ENCODE assay signal across 27 cellular contexts in the genomic region with DNA sequence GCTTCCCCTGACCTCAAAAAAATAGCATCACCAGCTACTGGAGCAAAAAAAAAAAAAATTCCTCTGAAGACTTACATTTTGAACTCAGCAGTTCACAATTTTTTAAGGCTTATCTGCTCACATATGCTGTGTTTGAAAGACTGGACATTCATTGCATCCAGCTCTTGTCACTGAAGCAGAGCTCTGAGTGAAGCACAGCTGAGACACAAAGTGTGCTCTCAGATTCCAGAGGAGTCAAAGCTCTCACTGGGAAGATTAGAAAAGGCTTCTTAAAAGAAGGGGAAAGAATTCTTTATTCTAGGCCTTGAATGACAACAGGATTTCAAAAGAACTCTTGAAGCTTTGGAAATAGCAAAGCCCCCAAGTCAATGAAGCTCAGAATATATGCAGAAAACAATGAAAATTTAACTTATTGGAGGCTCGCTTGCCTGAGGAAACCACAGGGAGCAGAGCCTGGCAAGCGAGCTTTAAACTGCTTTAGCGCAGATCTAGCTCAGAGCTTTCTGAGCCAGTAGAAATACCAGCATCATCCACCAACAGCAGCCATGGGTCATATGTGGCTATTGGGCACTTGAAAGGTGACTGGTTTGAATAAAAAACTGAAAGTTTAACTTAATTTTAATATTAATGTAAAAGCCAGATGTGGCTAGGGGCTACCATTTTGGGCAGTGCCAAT.
DNase-seq lines count a peak whose midpoint lies in the region; ATAC-seq and TF ChIP-seq lines count a peak whose summit lies in the region.
"Had no signal": no experiment of that assay in that cellular context is flagged by ENCODE, and none has a peak within 500 bp of the region (broad histone marks: within the 10 kb centered on the region; RNA-seq: fewer than 3 reads in every experiment).

No MANE protein-coding gene starts in this region.

- in situ Hi-C loops in ACHN (cut with HindIII; ENCODE audit: low pct_ligation_motif_present, low pct_unique_long_range_greater_than_20kb, low sequenced_read_pairs) = no loop called here

- H3K27ac Mint-ChIP-seq in WTC11 = no peak overlapping the region
- H3K27ac Mint-ChIP-seq: CD14-positive monocyte, T-helper 17 cell had no signal

- peaks cover 21% of the 10 kb centered on the region for H3K4me1 ChIP-seq in neuron (ENCODE audit: insufficient read depth, low read length)
- H3K4me1 ChIP-seq in effector memory CD4-positive, alpha-beta T cell (ENCODE audit: control insufficient read depth, insufficient read depth, low read length, poor library complexity, severe bottlenecking) = no peaks in the 10 kb centered on the region

- no peaks in the 10 kb centered on the region for H3K36me3 Mint-ChIP-seq in WTC11
- H3K36me3 Mint-ChIP-seq: CD14-positive monocyte had no signal

- no peaks in the 10 kb centered on the region for H3K9me3 Mint-ChIP-seq in WTC11
- H3K9me3 Mint-ChIP-seq: CD14-positive monocyte; central memory CD8-positive, alpha-beta T cell had no signal

- no peaks in the 10 kb centered on the region for H3K9me3 ChIP-seq in neuron (ENCODE audit: low read length)
- no peaks in the 10 kb centered on the region for H3K9me3 ChIP-seq in effector memory CD4-positive, alpha-beta T cell (ENCODE audit: control insufficient read depth, low read length)
- H3K9me3 ChIP-seq: esophagus squamous epithelium, left lung, pancreas, Peyer's patch, SJSA1, tibial artery had no signal

- peak overlapping the region; percentile 9 for H2AFZ ChIP-seq in neuron (ENCODE audit: low read depth, low read length)

- CTCF ChIA-PET in WTC11 (lab: Charles Lee) = interaction anchor here (1.0 to 1.4 kb wide), 3 partner anchors 299 to 468 kb away, joined by 3 to 5 read pairs (median 3); no protein-coding TSS in a partner anchor

- H3K27ac ChIP-seq in substantia nigra (ENCODE audit: low read depth, low read length, poor library complexity, severe bottlenecking) = no peak overlapping the region
- no peak overlapping the region for H3K27ac ChIP-seq in effector memory CD4-positive, alpha-beta T cell (ENCODE audit: insufficient read depth, low read length, poor library complexity, severe bottlenecking)
- H3K27ac ChIP-seq: esophagus squamous epithelium, pancreas, Peyer's patch had no signal

- ATAC-seq in WTC11 = peak; percentile 87
- ATAC-seq: pancreas, T-helper 17 cell had no signal

- POLR2A ChIA-PET in WTC11 (lab: Charles Lee) = interaction anchor here (0.7 kb wide), 1 partner anchor 1486 kb away, joined by 3 read pairs; no protein-coding TSS in a partner anchor

- DNase-seq in EH (ENCODE audit: low read depth) (peak; percentile 26), WTC11 (ENCODE audit: low spot score) (no peak), fibroblast of peridontal ligament (ENCODE audit: extremely low read depth) (peak; percentile 38), ACHN (no peak), substantia nigra (lab: John Stamatoyannopoulos, UW) (no peak), OCI-M2 (lab: John Stamatoyannopoulos, UW; ENCODE audit: unreplicated experiment) (no peak)
- no peak for DNase-seq in effector memory CD4-positive, alpha-beta T cell
- DNase-seq: activated CD4-positive, alpha-beta T cell treated with anti-CD3 and anti-CD28 coated beads, Interleukin-2, amount 50 U/mL, for 4 hours; activated gamma-delta T cell treated with Interleukin-2 at 50 U/mL for 16 hours; effector CD8-positive, alpha-beta T cell; esophagus squamous epithelium; GDM1; KG1; left lung; MV-4-11; NCI-H1694 treated with DMSO at 0.1 percent for 48 hours; NCI-H2227 treated with DMSO at 0.1 percent for 48 hours; pancreas; Peyer's patch; stimulated activated CD4-positive, alpha-beta T cell treated with anti-CD3 and anti-CD28 coated beads, Interleukin-2, amount 100 ng/mL, for 48 hours; stimulated activated naive CD4-positive, alpha-beta T cell treated with Interleukin-2 at 50 U/mL for 16 hours; T-helper 17 cell; tibial artery had no signal

- peaks cover 26% of the 10 kb centered on the region for H3K4me1 Mint-ChIP-seq in WTC11
- H3K4me1 Mint-ChIP-seq: CD14-positive monocyte; central memory CD8-positive, alpha-beta T cell; T-helper 17 cell had no signal

- H3K36me3 ChIP-seq in neuron (ENCODE audit: insufficient read depth, low read length) = no peaks in the 10 kb centered on the region
- no peaks in the 10 kb centered on the region for H3K36me3 ChIP-seq in effector memory CD4-positive, alpha-beta T cell (ENCODE audit: control insufficient read depth, insufficient read depth, low read length)
- H3K36me3 ChIP-seq: esophagus squamous epithelium, left lung, pancreas, Peyer's patch, SJSA1, tibial artery had no signal

- H3K27me3 Mint-ChIP-seq in WTC11 (ENCODE audit: low read depth) = no peaks in the 10 kb centered on the region
- H3K27me3 Mint-ChIP-seq: central memory CD8-positive, alpha-beta T cell; T-helper 17 cell had no signal

- no peaks in the 10 kb centered on the region for H3K27me3 ChIP-seq in neuron (ENCODE audit: insufficient read depth, low read length)
- H3K27me3 ChIP-seq in effector memory CD4-positive, alpha-beta T cell (replicated peaks; ENCODE audit: control insufficient read depth, insufficient read depth, low read length, poor library complexity, severe bottlenecking) = no peaks in the 10 kb centered on the region
- H3K27me3 ChIP-seq: esophagus squamous epithelium, left lung, pancreas, Peyer's patch, SJSA1, tibial artery had no signal

- H3K4me3 ChIP-seq in neuron (ENCODE audit: low read length) = no peak overlapping the region
- no peak overlapping the region for H3K4me3 ChIP-seq in effector memory CD4-positive, alpha-beta T cell (ENCODE audit: insufficient read depth, low read depth, low read length, poor library complexity, severe bottlenecking)
- H3K4me3 ChIP-seq: esophagus squamous epithelium, left lung, pancreas, Peyer's patch, SJSA1, tibial artery had no signal

- no peak for TF ChIP-seq CTCF in WTC11 (IDR thresholded peaks at IDR 0.05)

- H3K4me3 Mint-ChIP-seq in WTC11 = no peak overlapping the region
- H3K4me3 Mint-ChIP-seq: CD14-positive monocyte; central memory CD8-positive, alpha-beta T cell; T-helper 17 cell had no signal

TF ChIP-seq in WTC11, 78 proteins besides CTCF, POLR2A, EP300 and RAD21 (continues in another document):
- TF ChIP-seq, protein P1, sequence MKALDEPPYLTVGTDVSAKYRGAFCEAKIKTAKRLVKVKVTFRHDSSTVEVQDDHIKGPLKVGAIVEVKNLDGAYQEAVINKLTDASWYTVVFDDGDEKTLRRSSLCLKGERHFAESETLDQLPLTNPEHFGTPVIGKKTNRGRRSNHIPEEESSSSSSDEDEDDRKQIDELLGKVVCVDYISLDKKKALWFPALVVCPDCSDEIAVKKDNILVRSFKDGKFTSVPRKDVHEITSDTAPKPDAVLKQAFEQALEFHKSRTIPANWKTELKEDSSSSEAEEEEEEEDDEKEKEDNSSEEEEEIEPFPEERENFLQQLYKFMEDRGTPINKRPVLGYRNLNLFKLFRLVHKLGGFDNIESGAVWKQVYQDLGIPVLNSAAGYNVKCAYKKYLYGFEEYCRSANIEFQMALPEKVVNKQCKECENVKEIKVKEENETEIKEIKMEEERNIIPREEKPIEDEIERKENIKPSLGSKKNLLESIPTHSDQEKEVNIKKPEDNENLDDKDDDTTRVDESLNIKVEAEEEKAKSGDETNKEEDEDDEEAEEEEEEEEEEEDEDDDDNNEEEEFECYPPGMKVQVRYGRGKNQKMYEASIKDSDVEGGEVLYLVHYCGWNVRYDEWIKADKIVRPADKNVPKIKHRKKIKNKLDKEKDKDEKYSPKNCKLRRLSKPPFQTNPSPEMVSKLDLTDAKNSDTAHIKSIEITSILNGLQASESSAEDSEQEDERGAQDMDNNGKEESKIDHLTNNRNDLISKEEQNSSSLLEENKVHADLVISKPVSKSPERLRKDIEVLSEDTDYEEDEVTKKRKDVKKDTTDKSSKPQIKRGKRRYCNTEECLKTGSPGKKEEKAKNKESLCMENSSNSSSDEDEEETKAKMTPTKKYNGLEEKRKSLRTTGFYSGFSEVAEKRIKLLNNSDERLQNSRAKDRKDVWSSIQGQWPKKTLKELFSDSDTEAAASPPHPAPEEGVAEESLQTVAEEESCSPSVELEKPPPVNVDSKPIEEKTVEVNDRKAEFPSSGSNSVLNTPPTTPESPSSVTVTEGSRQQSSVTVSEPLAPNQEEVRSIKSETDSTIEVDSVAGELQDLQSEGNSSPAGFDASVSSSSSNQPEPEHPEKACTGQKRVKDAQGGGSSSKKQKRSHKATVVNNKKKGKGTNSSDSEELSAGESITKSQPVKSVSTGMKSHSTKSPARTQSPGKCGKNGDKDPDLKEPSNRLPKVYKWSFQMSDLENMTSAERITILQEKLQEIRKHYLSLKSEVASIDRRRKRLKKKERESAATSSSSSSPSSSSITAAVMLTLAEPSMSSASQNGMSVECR (CRISPR knock-in tag; IDR thresholded peaks at IDR 0.05; ENCODE audit: borderline replicate concordance) = no peak
- TF ChIP-seq, protein P2, sequence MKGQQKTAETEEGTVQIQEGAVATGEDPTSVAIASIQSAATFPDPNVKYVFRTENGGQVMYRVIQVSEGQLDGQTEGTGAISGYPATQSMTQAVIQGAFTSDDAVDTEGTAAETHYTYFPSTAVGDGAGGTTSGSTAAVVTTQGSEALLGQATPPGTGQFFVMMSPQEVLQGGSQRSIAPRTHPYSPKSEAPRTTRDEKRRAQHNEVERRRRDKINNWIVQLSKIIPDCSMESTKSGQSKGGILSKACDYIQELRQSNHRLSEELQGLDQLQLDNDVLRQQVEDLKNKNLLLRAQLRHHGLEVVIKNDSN (CRISPR knock-in tag; IDR thresholded peaks at IDR 0.05) = no peak
- TF ChIP-seq, protein P3, sequence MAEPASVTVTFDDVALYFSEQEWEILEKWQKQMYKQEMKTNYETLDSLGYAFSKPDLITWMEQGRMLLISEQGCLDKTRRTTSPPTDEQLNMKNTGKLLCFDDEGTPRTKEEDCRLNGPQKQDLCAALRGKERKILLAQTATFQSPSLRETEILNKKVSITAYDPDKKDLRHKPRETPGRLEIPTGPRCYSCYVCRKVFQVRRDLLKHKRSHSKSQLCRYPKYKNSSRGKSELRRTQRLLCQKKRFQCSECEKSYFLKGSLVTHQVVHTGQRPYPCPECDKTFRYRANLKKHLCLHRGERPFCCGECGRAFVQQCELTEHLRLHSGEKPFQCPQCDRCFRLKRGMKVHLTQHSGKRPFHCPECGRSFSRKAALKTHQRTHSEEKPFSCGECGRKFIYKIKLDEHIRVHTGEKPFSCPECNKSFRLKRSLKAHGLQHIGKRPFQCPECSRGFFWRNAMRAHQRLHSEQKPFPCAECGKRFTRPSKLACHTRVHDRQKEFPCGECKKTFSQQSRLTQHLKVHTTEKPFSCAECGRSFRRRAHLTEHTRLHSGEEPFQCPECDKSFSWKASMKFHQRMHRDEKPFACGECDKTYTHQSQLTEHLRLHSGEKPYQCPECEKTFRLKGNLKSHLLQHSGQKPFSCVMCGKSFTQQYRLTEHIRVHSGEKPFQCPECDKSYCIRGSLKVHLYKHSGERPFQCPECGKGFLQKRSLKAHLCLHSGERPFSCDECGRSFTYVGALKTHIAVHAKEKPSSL (CRISPR knock-in tag; conservative IDR thresholded peaks at IDR 0.05) = no peak
- no peak for TF ChIP-seq ETV6 (CRISPR knock-in tag; IDR thresholded peaks at IDR 0.05)
- TF ChIP-seq TEAD1 (CRISPR knock-in tag; IDR thresholded peaks at IDR 0.05) = no peak

Comparison
In these comparisons a context has a peak if more than half of its experiments do, and no peak if none do; other contexts are left out.
1. DNase-seq: peak in EH (single experiment) and fibroblast of peridontal ligament (single experiment); none in WTC11 (single experiment), ACHN (single experiment), substantia nigra (0 of 49), effector memory CD4-positive, alpha-beta T cell (0 of 3) and OCI-M2 (single experiment).